19 cellular contexts compared by ENCODE assay signal in genomic region chr2:218275368-218276072, GRCh38. TPM values are rescaled to one million over a fixed set of nuclear protein-coding genes. Genes with fewer than 3 reads are reported as not detected.
A peak's percentile ranks its signal among the peaks of the same experiment; 100 is the strongest.
DNase-seq lines count a peak whose midpoint lies in the region; ATAC-seq and TF ChIP-seq lines count a peak whose summit lies in the region.
"Had no signal": no experiment of that assay in that cellular context is flagged by ENCODE, and none has a peak within 500 bp of the region (broad histone marks: within the 10 kb centered on the region; RNA-seq: fewer than 3 reads in every experiment).

No MANE protein-coding gene starts in this region.

- H3K4me3 ChIP-seq in esophagus (ENCODE audit: low read depth in 1 of 2, low read length in 2 of 2) (no peak overlapping the region), neuronal stem cell (ENCODE audit: low read length in 2 of 2) (no peak overlapping the region), A673 (ENCODE audit: low read depth, low read length, poor library complexity, severe bottlenecking) (no peak overlapping the region)
- H3K4me3 ChIP-seq: heart left ventricle, psoas muscle, spleen had no signal

- H3K27me3 ChIP-seq in esophagus (ENCODE audit: control insufficient read depth in 1 of 2, insufficient read depth in 2 of 2, low read length in 2 of 2) (no peaks in the 10 kb centered on the region), neuronal stem cell (ENCODE audit: control insufficient read depth in 3 of 3, insufficient read depth in 3 of 3, low read depth in 1 of 3, low read length in 3 of 3) (no peaks in the 10 kb centered on the region), A673 (replicated peaks; ENCODE audit: insufficient read depth, low read depth, low read length, poor library complexity) (no peaks in the 10 kb centered on the region)
- H3K27me3 ChIP-seq: heart left ventricle, spleen had no signal

- H3K36me3 ChIP-seq in esophagus (ENCODE audit: control insufficient read depth in 2 of 2, insufficient read depth in 2 of 2, low read length in 1 of 2), result peaks cover 33 to 70% of the 10 kb centered on the region in 2 donors
- peaks cover 31 to 39% of the 10 kb centered on the region in 2 donors for H3K36me3 ChIP-seq in neuronal stem cell (replicated peaks in 1 of 2; ENCODE audit: control insufficient read depth in 2 of 2, insufficient read depth in 2 of 2, low read length in 2 of 2)
- H3K36me3 ChIP-seq in A673 (ENCODE audit: insufficient read depth, low read length, poor library complexity, severe bottlenecking), result peaks cover 35% of the 10 kb centered on the region

- no peak overlapping the region for H4K8ac ChIP-seq in neuronal stem cell (ENCODE audit: low read depth, low read length)

- peaks cover 4 to 30% of the 10 kb centered on the region in 2 donors for H3K4me1 ChIP-seq in esophagus (ENCODE audit: control insufficient read depth in 2 of 2, insufficient read depth in 2 of 2, low read length in 1 of 2)
- peaks cover 5 to 7% of the 10 kb centered on the region in 2 donors for H3K4me1 ChIP-seq in neuronal stem cell (ENCODE audit: control insufficient read depth in 2 of 2, insufficient read depth in 1 of 2, low read depth in 1 of 2, low read length in 2 of 2)
- H3K4me1 ChIP-seq in A673 (ENCODE audit: insufficient read depth, low read length, poor library complexity, severe bottlenecking), result peaks cover 20% of the 10 kb centered on the region

- no peaks in the 10 kb centered on the region for H3K9me3 Mint-ChIP-seq in natural killer cell
- H3K9me3 Mint-ChIP-seq in natural killer cell treated with Interleukin-12 subunit alpha and Interleukin-12 subunit beta and Interleukin-15 and Interleukin-18, amount 100 ng/mL, for 72 hours, result no peaks in the 10 kb centered on the region
- no peaks in the 10 kb centered on the region for H3K9me3 Mint-ChIP-seq in progenitor cell of endocrine pancreas (ENCODE audit: low read depth)

- DNase-seq in natural killer cell (no peak), neuronal stem cell (ENCODE audit: low spot score) (no peak), ecto neural progenitor cell (ENCODE audit: low spot score) (no peak), progenitor cell of endocrine pancreas (ENCODE audit: low spot score, unreplicated experiment) (no peak), A673 (ENCODE audit: low spot score) (no peak)
- no peak for DNase-seq in natural killer cell treated with Interleukin-12 subunit alpha and Interleukin-12 subunit beta and Interleukin-15 and Interleukin-18, amount 100 ng/mL, for 72 hours (ENCODE audit: low spot score)
- DNase-seq: cortex of kidney; HCEC 1CT; heart left ventricle; NCI-H1694 treated with DMSO at 0.1 percent for 48 hours; NCI-H446; NK-92 treated with Interleukin-12 subunit alpha and Interleukin-12 subunit beta, amount 100 ng/mL, for 24 hours; psoas muscle; spleen; stimulated activated naive CD4-positive, alpha-beta T cell treated with Interleukin-2 at 50 U/mL for 16 hours; T-helper 1 cell; WERI-Rb-1 had no signal

- H3K79me1 ChIP-seq in neuronal stem cell (ENCODE audit: low read depth, low read length), result peaks cover 1% of the 10 kb centered on the region

- H3K14ac ChIP-seq in neuronal stem cell (ENCODE audit: low read length), result no peak overlapping the region

- intact Hi-C loops in natural killer cell (cut with micrococcal nuclease), result loop anchor here (10.0 kb wide), 1 partner anchor 579 kb away; the partner anchor contains the start of gene WNT6
- intact Hi-C loops in A673 (cut with micrococcal nuclease; ENCODE audit: unreplicated experiment), result no loop called here

- H3K27ac ChIP-seq in esophagus (ENCODE audit: low read depth in 2 of 2, low read length in 1 of 2), result peak overlapping the region; percentile 24 to 30
- no peak overlapping the region for H3K27ac ChIP-seq in neuronal stem cell (replicated peaks; ENCODE audit: low read length)
- H3K27ac ChIP-seq in A673 (ENCODE audit: low read depth, low read length, poor library complexity, severe bottlenecking), result no peak overlapping the region
- H3K27ac ChIP-seq: WERI-Rb-1 had no signal

- no peak for TF ChIP-seq CTCF in natural killer cell (IDR thresholded peaks at IDR 0.05)
- no peak for TF ChIP-seq CTCF in progenitor cell of endocrine pancreas (IDR thresholded peaks at IDR 0.05; ENCODE audit: unreplicated experiment)
- no peak for TF ChIP-seq CTCF in A673 (conservative IDR thresholded peaks at IDR 0.05; ENCODE audit: low read depth, low read length)

- no peak overlapping the region for H3K23ac ChIP-seq in neuronal stem cell (ENCODE audit: low read depth, low read length, poor library complexity)

- H3K4me1 Mint-ChIP-seq in natural killer cell (peaks cover 32 to 49% of the 10 kb centered on the region in 2 donors), progenitor cell of endocrine pancreas (ENCODE audit: low read depth) (peaks cover 14% of the 10 kb centered on the region)
- peaks cover 17 to 29% of the 10 kb centered on the region in 2 donors for H3K4me1 Mint-ChIP-seq in natural killer cell treated with Interleukin-12 subunit alpha and Interleukin-12 subunit beta and Interleukin-15 and Interleukin-18, amount 100 ng/mL, for 72 hours (ENCODE audit: low read depth in 2 of 2)

- no peak for ATAC-seq in natural killer cell
- no peak for ATAC-seq in natural killer cell treated with Interleukin-12 subunit alpha and Interleukin-12 subunit beta and Interleukin-15 and Interleukin-18, amount 100 ng/mL, for 72 hours
- no peak for ATAC-seq in GM21360 (IDR thresholded peaks at IDR 0.05; ENCODE audit: unreplicated experiment)
- ATAC-seq: heart left ventricle, psoas muscle had no signal

- no peak overlapping the region for H2BK5ac ChIP-seq in neuronal stem cell (ENCODE audit: low read length)

- H3K27ac Mint-ChIP-seq in natural killer cell, result peak overlapping the region; percentile 53 to 80
- peak overlapping the region in 1 of 2 donors; percentile 29 for H3K27ac Mint-ChIP-seq in natural killer cell treated with Interleukin-12 subunit alpha and Interleukin-12 subunit beta and Interleukin-15 and Interleukin-18, amount 100 ng/mL, for 72 hours
- no peak overlapping the region for H3K27ac Mint-ChIP-seq in progenitor cell of endocrine pancreas

- no peak overlapping the region for H2AK5ac ChIP-seq in neuronal stem cell (ENCODE audit: low read depth, low read length)

- H3K4me2 ChIP-seq in neuronal stem cell (ENCODE audit: insufficient read depth, low read length, poor library complexity, severe bottlenecking), result no peak overlapping the region

- no TSS peak for BruUV-seq in A673 (replicated peaks; lab: Mats Ljungman, UMichigan)

- H2BK15ac ChIP-seq in neuronal stem cell (ENCODE audit: low read length), result no peak overlapping the region

- peak overlapping the region; percentile 10 for H3K9ac ChIP-seq in neuronal stem cell (ENCODE audit: low read depth, low read length, poor library complexity)

- 79 to 89% methylated on average over 9 of the region's 9 CpGs for WGBS in esophagus, 2 donors
- WGBS in neuronal stem cell (ENCODE audit: extremely low coverage in 2 of 2, insufficient read length in 2 of 2, insufficient replicate concordance in 1 of 2), 2 donors, result no CpG with 5 or more reads among the region's 9 CpGs

- no peak overlapping the region for H3K4ac ChIP-seq in neuronal stem cell (ENCODE audit: low read length)

- H3K27me3 Mint-ChIP-seq in natural killer cell (ENCODE audit: low read depth in 2 of 2), result no peaks in the 10 kb centered on the region
- no peaks in the 10 kb centered on the region for H3K27me3 Mint-ChIP-seq in natural killer cell treated with Interleukin-12 subunit alpha and Interleukin-12 subunit beta and Interleukin-15 and Interleukin-18, amount 100 ng/mL, for 72 hours
- no peaks in the 10 kb centered on the region for H3K27me3 Mint-ChIP-seq in progenitor cell of endocrine pancreas

- H2BK120ac ChIP-seq in neuronal stem cell (ENCODE audit: low read depth, low read length), result no peak overlapping the region

- H2BK12ac ChIP-seq in neuronal stem cell (ENCODE audit: low read length), result no peak overlapping the region

- H2AFZ ChIP-seq in neuronal stem cell (ENCODE audit: low read length), result no peak overlapping the region

- CTCF ChIA-PET in A673 (lab: Charles Lee), result no interaction called here

- H3K4me3 Mint-ChIP-seq in natural killer cell (no peak overlapping the region), progenitor cell of endocrine pancreas (ENCODE audit: low read depth) (no peak overlapping the region)
- H3K4me3 Mint-ChIP-seq in natural killer cell treated with Interleukin-12 subunit alpha and Interleukin-12 subunit beta and Interleukin-15 and Interleukin-18, amount 100 ng/mL, for 72 hours, result no peak overlapping the region

- H3K36me3 Mint-ChIP-seq in natural killer cell (peaks cover 9% of the 10 kb centered on the region), progenitor cell of endocrine pancreas (ENCODE audit: insufficient read depth) (peaks cover 18% of the 10 kb centered on the region)
- H3K36me3 Mint-ChIP-seq in natural killer cell treated with Interleukin-12 subunit alpha and Interleukin-12 subunit beta and Interleukin-15 and Interleukin-18, amount 100 ng/mL, for 72 hours, result peaks cover 9% of the 10 kb centered on the region

- POLR2A ChIA-PET in A673 (lab: Charles Lee; ENCODE audit: low non-redundant PET), result no interaction called here

- no peaks in the 10 kb centered on the region for H3K9me3 ChIP-seq in esophagus (ENCODE audit: control insufficient read depth in 2 of 2, insufficient read depth in 1 of 2, low read depth in 1 of 2, low read length in 1 of 2)
- H3K9me3 ChIP-seq in neuronal stem cell (replicated peaks in 1 of 2; ENCODE audit: control insufficient read depth in 2 of 2, insufficient read depth in 1 of 2, low read depth in 1 of 2, low read length in 2 of 2), result no peaks in the 10 kb centered on the region
- H3K9me3 ChIP-seq in A673 (ENCODE audit: low read depth, low read length, poor library complexity, severe bottlenecking), result no peaks in the 10 kb centered on the region
- H3K9me3 ChIP-seq: heart left ventricle, psoas muscle, spleen had no signal

- peak overlapping the region; percentile 35 for H4K91ac ChIP-seq in neuronal stem cell (ENCODE audit: low read depth, low read length, poor library complexity)

- H3K18ac ChIP-seq in neuronal stem cell (ENCODE audit: low read length), result no peak overlapping the region

RNA-seq across cellular contexts. Expression of gene PNKD, which starts 5.2 kb away (rescaled TPM):
- 10 to 100 TPM; 18.8 to 21.3 (median 18.9) TPM for total RNA-seq in natural killer cell
- total RNA-seq in natural killer cell treated with Interleukin-12 subunit alpha and Interleukin-12 subunit beta and Interleukin-15 and Interleukin-18, amount 100 ng/mL, for 72 hours, result 10 to 100 TPM; 20.6 to 22.0 TPM
- polyA plus RNA-seq in esophagus, result 10 to 100 TPM; 50.1 to 54.9 TPM
- 58.6 TPM for polyA plus RNA-seq in neuronal stem cell (2013, experiment 1 of 2)
- 61.7 TPM for polyA plus RNA-seq in neuronal stem cell (2013, experiment 2 of 2)
- 54.3 and 54.5 TPM in 2 replicates for total RNA-seq in progenitor cell of endocrine pancreas
- 36.7 and 44.9 TPM in 2 replicates for total RNA-seq in A673 (2021)

RNA-seq across cellular contexts. Expression of gene AAMP, which starts 5.6 kb away (rescaled TPM):
- 10 to 100 TPM; 52.5 to 61.6 (median 60.0) TPM for total RNA-seq in natural killer cell
- total RNA-seq in natural killer cell treated with Interleukin-12 subunit alpha and Interleukin-12 subunit beta and Interleukin-15 and Interleukin-18, amount 100 ng/mL, for 72 hours, result 100 to 1,000 TPM in 1 of 2 donors, 10 to 100 TPM in 1; 75.6 to 104 TPM
- polyA plus RNA-seq in esophagus, result 10 to 100 TPM; 45.0 to 90.4 TPM
- 45.1 TPM for polyA plus RNA-seq in neuronal stem cell (2013, experiment 1 of 2)
- 38.9 TPM for polyA plus RNA-seq in neuronal stem cell (2013, experiment 2 of 2)
- total RNA-seq in progenitor cell of endocrine pancreas, result 79.2 and 85.2 TPM in 2 replicates
- total RNA-seq in A673 (2021), result 74.7 and 78.8 TPM in 2 replicates

RNA-seq across cellular contexts. Expression of gene GPBAR1, which starts 14.7 kb away (rescaled TPM):
- total RNA-seq in natural killer cell (1 to 10 TPM; 1.4 to 3.3 (median 2.6) TPM), progenitor cell of endocrine pancreas (9.1 and 9.7 TPM in 2 replicates), A673 (2021) (0.30 and 0.46 TPM in 2 replicates)
- 1 to 10 TPM; 2.6 to 3.0 TPM for total RNA-seq in natural killer cell treated with Interleukin-12 subunit alpha and Interleukin-12 subunit beta and Interleukin-15 and Interleukin-18, amount 100 ng/mL, for 72 hours
- under 1 TPM; 0.29 to 0.45 TPM for polyA plus RNA-seq in esophagus
- 0.46 TPM for polyA plus RNA-seq in neuronal stem cell (2013, experiment 1 of 2)
- polyA plus RNA-seq in neuronal stem cell (2013, experiment 2 of 2), result 0.44 TPM

RNA-seq across cellular contexts. Expression of gene TMBIM1, which starts 16.8 kb away (rescaled TPM):
- total RNA-seq in natural killer cell (100 to 1,000 TPM in 1 of 3 donors, 10 to 100 TPM in 2; 84.9 to 107 (median 95.1) TPM), progenitor cell of endocrine pancreas (131 and 137 TPM in 2 replicates), A673 (2021) (40.2 and 43.9 TPM in 2 replicates)
- total RNA-seq in natural killer cell treated with Interleukin-12 subunit alpha and Interleukin-12 subunit beta and Interleukin-15 and Interleukin-18, amount 100 ng/mL, for 72 hours, result 10 to 100 TPM; 42.8 to 79.0 TPM
- 100 to 1,000 TPM; 196 to 231 TPM for polyA plus RNA-seq in esophagus
- 10.4 TPM for polyA plus RNA-seq in neuronal stem cell (2013, experiment 1 of 2)
- polyA plus RNA-seq in neuronal stem cell (2013, experiment 2 of 2), result 10.7 TPM

RNA-seq across cellular contexts. Expression of gene ARPC2, which starts 58.5 kb away (rescaled TPM):
- total RNA-seq in natural killer cell (100 to 1,000 TPM; 824 to 880 (median 830) TPM), progenitor cell of endocrine pancreas (153 and 160 TPM in 2 replicates), A673 (2021) (241 and 291 TPM in 2 replicates)
- total RNA-seq in natural killer cell treated with Interleukin-12 subunit alpha and Interleukin-12 subunit beta and Interleukin-15 and Interleukin-18, amount 100 ng/mL, for 72 hours, result 100 to 1,000 TPM; 509 to 675 TPM
- polyA plus RNA-seq in esophagus, result 100 to 1,000 TPM; 150 to 426 TPM
- polyA plus RNA-seq in neuronal stem cell (2013, experiment 1 of 2), result 208 TPM
- 206 TPM for polyA plus RNA-seq in neuronal stem cell (2013, experiment 2 of 2)

Comparison
In these comparisons a context has a peak if more than half of its experiments do, and no peak if none do; other contexts are left out.
1. H3K27ac ChIP-seq: peak in esophagus (2 of 2); none in neuronal stem cell (single experiment) and A673 (single experiment).